Comparison of ENCODE assay signal across 23 cellular contexts in the genomic region with DNA sequence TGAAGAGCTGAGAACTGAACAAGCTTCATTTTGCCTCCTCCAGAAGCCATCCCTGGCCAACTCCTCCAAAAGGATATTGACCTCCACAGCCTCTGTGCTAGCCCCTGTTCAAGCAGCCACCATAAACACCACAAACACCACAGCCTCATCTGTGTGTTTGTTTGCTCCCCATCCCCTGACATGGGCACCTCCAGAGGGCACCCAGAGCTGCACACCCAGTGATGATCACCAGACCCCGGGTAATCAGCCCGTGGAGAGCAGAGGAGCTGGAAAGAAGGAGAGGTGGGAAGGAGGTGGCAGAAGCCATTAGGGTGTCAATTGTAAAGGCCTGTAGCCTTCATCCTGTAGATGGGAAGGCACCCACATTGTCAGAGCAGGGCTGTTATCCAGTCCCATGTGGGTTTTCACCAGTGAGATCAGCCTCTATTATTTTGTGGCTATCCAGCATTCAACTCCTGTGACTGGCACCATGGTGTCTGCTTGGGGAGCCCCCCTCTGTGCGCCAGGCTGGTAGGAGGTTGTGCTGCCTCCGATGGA. TPM values are rescaled to one million over a fixed set of nuclear protein-coding genes. Genes with fewer than 3 reads are reported as not detected.
"Had no signal": no experiment of that assay in that cellular context is flagged by ENCODE, and none has a peak within 500 bp of the region (broad histone marks: within the 10 kb centered on the region; RNA-seq: fewer than 3 reads in every experiment).

No MANE protein-coding gene starts in this region.

- ATAC-seq: foreskin keratinocyte; left lung; stimulated activated naive B cell treated with anti-CD40 and anti-IgM and Interleukin-4, amounts not matched to agents 10 μg/mL and 1 μg/mL and 100 μg/mL, for 72 hours had no signal

- H3K36me3 Mint-ChIP-seq: brain; stimulated activated naive B cell treated with anti-CD40 and anti-IgM and Interleukin-4, amounts not matched to agents 10 μg/mL and 1 μg/mL and 100 μg/mL, for 72 hours had no signal

- H3K27ac ChIP-seq: colonic mucosa, foreskin keratinocyte, left lung, SJCRH30, WERI-Rb-1 had no signal

- H3K9me3 Mint-ChIP-seq: central memory CD8-positive, alpha-beta T cell; nephron progenitor cell had no signal

- DNase-seq: activated CD4-positive, alpha-beta T cell treated with anti-CD3 and anti-CD28 coated beads, Interleukin-2, amount 50 U/mL, for 4 hours; activated CD4-positive, CD25-positive, alpha-beta regulatory T cell treated with anti-CD3 and anti-CD28 coated beads, Interleukin-2, amount 50 U/mL, for 72 hours; activated effector memory CD4-positive, alpha-beta T cell treated with anti-CD3 and anti-CD28 coated beads, Interleukin-2, amount 50 U/mL, for 16 hours; activated naive CD4-positive, alpha-beta T cell treated with anti-CD3 and anti-CD28 coated beads, Interleukin-2, amount 50 U/mL, for 16 hours; activated T-cell treated with anti-CD3 and anti-CD28 coated beads for 4 hours; aorta; colonic mucosa; erythroblast; foreskin keratinocyte; left lung; midbrain; nephron progenitor cell; nucleus accumbens; SJCRH30; stimulated activated CD4-positive, alpha-beta T cell treated with anti-CD3 and anti-CD28 coated beads, Interleukin-2, amount 100 ng/mL, for 48 hours; stimulated activated CD8-positive, alpha-beta memory T cell treated with anti-CD3 and anti-CD28 coated beads, Interleukin-4, amount 100 ng/mL, for 48 hours; stimulated activated naive B cell treated with anti-CD40 and anti-IgM and Interleukin-4, amounts not matched to agents 10 μg/mL and 1 μg/mL and 100 μg/mL, for 72 hours; T-helper 1 cell; trophoblast cell; WERI-Rb-1 had no signal

- H3K4me3 Mint-ChIP-seq: brain; central memory CD8-positive, alpha-beta T cell; nephron progenitor cell; stimulated activated naive B cell treated with anti-CD40 and anti-IgM and Interleukin-4, amounts not matched to agents 10 μg/mL and 1 μg/mL and 100 μg/mL, for 72 hours had no signal

- H3K27ac Mint-ChIP-seq: nephron progenitor cell; stimulated activated naive B cell treated with anti-CD40 and anti-IgM and Interleukin-4, amounts not matched to agents 10 μg/mL and 1 μg/mL and 100 μg/mL, for 72 hours had no signal

RNA-seq across cellular contexts. Expression of a gene that starts 6.8 kb away (rescaled TPM):
- total RNA-seq: aorta, colonic mucosa, lung microvascular endothelial cell, SJCRH30 had no signal
